Comparison of ENCODE assay signal across 21 cellular contexts in genomic region chr16:83913234-83913633, GRCh38. TPM values are rescaled to one million over a fixed set of nuclear protein-coding genes. Genes with fewer than 3 reads are reported as not detected.
A peak's percentile ranks its signal among the peaks of the same experiment; 100 is the strongest.
DNase-seq lines count a peak whose midpoint lies in the region; ATAC-seq and TF ChIP-seq lines count a peak whose summit lies in the region.
"Had no signal": no experiment of that assay in that cellular context is flagged by ENCODE, and none has a peak within 500 bp of the region (broad histone marks: within the 10 kb centered on the region; RNA-seq: fewer than 3 reads in every experiment).

No MANE protein-coding gene starts in this region.

- no peak overlapping the region for H3K18ac ChIP-seq in H9 (ENCODE audit: insufficient read length, low read depth, low read length)

- peaks cover 15 to 22% of the 10 kb centered on the region in 2 experiments for H3K4me1 Mint-ChIP-seq in H9
- peaks cover 35% of the 10 kb centered on the region for H3K4me1 Mint-ChIP-seq in neural progenitor cell
- H3K4me1 Mint-ChIP-seq: activated CD4-positive, alpha-beta T cell treated with anti-CD3 and anti-CD28 coated beads, Interleukin-2, amount 10 ng/mL, durations not matched to agents 24 days and 14 days; IgD-negative memory B cell; memory B cell had no signal

- H3K4me3 ChIP-seq in epithelial cell of esophagus (ENCODE audit: low read length) (no peak overlapping the region), neural progenitor cell (no peak overlapping the region)
- H3K4me3 ChIP-seq: GM23248, thyroid gland had no signal

- no peak overlapping the region for H3T11ph ChIP-seq in H9 (ENCODE audit: low read length)

- H4K20me1 ChIP-seq in H9 (ENCODE audit: control insufficient read depth, insufficient read depth, insufficient read length) (no peaks in the 10 kb centered on the region), neural progenitor cell (ENCODE audit: low read depth) (no peaks in the 10 kb centered on the region)

- WGBS in H9 (ENCODE audit: extremely low coverage, insufficient read length, low lambda C conversion rate): no CpG with 5 or more reads among the region's 17 CpGs

- H2BK12ac ChIP-seq in H9 (ENCODE audit: insufficient read length, low read depth, low read length): no peak overlapping the region

- H3K27ac Mint-ChIP-seq in H9: peak overlapping the region in 2 of 3 experiments; percentile 66 to 77; a peak in 2 of 7 replicates
- peak overlapping the region; percentile 44 for H3K27ac Mint-ChIP-seq in neural progenitor cell
- H3K27ac Mint-ChIP-seq: activated CD4-positive, alpha-beta T cell treated with anti-CD3 and anti-CD28 coated beads, Interleukin-2, amount 10 ng/mL, durations not matched to agents 24 days and 14 days; IgD-negative memory B cell; memory B cell; stimulated activated naive B cell treated with anti-CD40 and anti-IgM and Interleukin-4, amounts not matched to agents 10 μg/mL and 1 μg/mL and 100 μg/mL, for 72 hours had no signal

- no peak overlapping the region for H4K5ac ChIP-seq in H9 (ENCODE audit: insufficient read length, low read depth, low read length)

- H2BK120ac ChIP-seq in H9 (ENCODE audit: low read depth, low read length, poor library complexity, severe bottlenecking): no peak overlapping the region

- H3K14ac ChIP-seq in H9 (ENCODE audit: insufficient read depth, low read length): no peak overlapping the region

- H2BK5ac ChIP-seq in H9 (ENCODE audit: insufficient read length, low read length): no peak overlapping the region

- DNase-seq in H9 (no peak), epithelial cell of esophagus (ENCODE audit: low read depth) (peak; percentile 26), iPS-NIHi11 (ENCODE audit: low spot score) (peak; percentile 9), neural progenitor cell (ENCODE audit: low spot score) (peak; percentile 41), NCI-H345 (lab: John Stamatoyannopoulos, UW) (no peak)
- DNase-seq in activated effector memory CD4-positive, alpha-beta T cell treated with anti-CD3 and anti-CD28 coated beads, Interleukin-2, amount 50 U/mL, for 16 hours: no peak
- DNase-seq: activated CD4-positive, alpha-beta T cell treated with anti-CD3 and anti-CD28 coated beads, Interleukin-2, amount 10 ng/mL, durations not matched to agents 24 days and 14 days; activated CD8-positive, alpha-beta memory T cell treated with anti-CD3 and anti-CD28 coated beads, Interleukin-2, amount 50 U/mL, for 4 hours; activated gamma-delta T cell; anterior cingulate cortex; C1 segment of cervical spinal cord; GM23248; NCI-H187; NCI-H2227 treated with DMSO at 0.1 percent for 48 hours; stimulated activated naive B cell treated with anti-CD40 and anti-IgM and Interleukin-4, amounts not matched to agents 10 μg/mL and 1 μg/mL and 100 μg/mL, for 72 hours; thyroid gland had no signal

- H2AFZ ChIP-seq in H9 (ENCODE audit: low read length) (no peak overlapping the region), neural progenitor cell (replicated peaks) (no peak overlapping the region)
- H2AFZ ChIP-seq: GM23248 had no signal

- no peak overlapping the region for H3K56ac ChIP-seq in H9 (ENCODE audit: insufficient read length, low read depth, low read length)

- H3K79me1 ChIP-seq in H9 (ENCODE audit: insufficient read depth, low read depth, low read length, poor library complexity, severe bottlenecking): no peaks in the 10 kb centered on the region

- peaks cover 52 to 90% (median 83%) of the 10 kb centered on the region in 3 experiments for H3K36me3 Mint-ChIP-seq in H9 (ENCODE audit: insufficient read depth in 1 of 3, low read depth in 3 of 3)
- peaks cover 50% of the 10 kb centered on the region for H3K36me3 Mint-ChIP-seq in neural progenitor cell

- H3K9me3 ChIP-seq in H9 (ENCODE audit: control insufficient read depth, low read depth, low read length) (no peaks in the 10 kb centered on the region), neural progenitor cell (ENCODE audit: low read depth) (no peaks in the 10 kb centered on the region)
- H3K9me3 ChIP-seq: thyroid gland had no signal

- H3K4me3 Mint-ChIP-seq in H9 (no peak overlapping the region), neural progenitor cell (no peak overlapping the region)
- H3K4me3 Mint-ChIP-seq: activated CD4-positive, alpha-beta T cell treated with anti-CD3 and anti-CD28 coated beads, Interleukin-2, amount 10 ng/mL, durations not matched to agents 24 days and 14 days; IgD-negative memory B cell; memory B cell; neural crest cell; stimulated activated naive B cell treated with anti-CD40 and anti-IgM and Interleukin-4, amounts not matched to agents 10 μg/mL and 1 μg/mL and 100 μg/mL, for 72 hours had no signal

- H3K9ac ChIP-seq in H9 (ENCODE audit: extremely low read depth, insufficient read length, low read length) (no peak overlapping the region), neural progenitor cell (no peak overlapping the region)
- H3K9ac ChIP-seq: GM23248 had no signal

- H3K4me1 ChIP-seq in H9 (ENCODE audit: insufficient read depth, low read length): no peaks in the 10 kb centered on the region
- H3K4me1 ChIP-seq in neural progenitor cell: peaks cover 26% of the 10 kb centered on the region
- H3K4me1 ChIP-seq: thyroid gland had no signal

- H3K27me3 Mint-ChIP-seq in H9 (ENCODE audit: low read depth) (peaks cover 2% of the 10 kb centered on the region), neural progenitor cell (ENCODE audit: insufficient read depth, low read depth) (peaks cover 5% of the 10 kb centered on the region)
- H3K27me3 Mint-ChIP-seq: activated CD4-positive, alpha-beta T cell treated with anti-CD3 and anti-CD28 coated beads, Interleukin-2, amount 10 ng/mL, durations not matched to agents 24 days and 14 days; IgD-negative memory B cell; memory B cell; stimulated activated naive B cell treated with anti-CD40 and anti-IgM and Interleukin-4, amounts not matched to agents 10 μg/mL and 1 μg/mL and 100 μg/mL, for 72 hours had no signal

- H2BK20ac ChIP-seq in H9 (ENCODE audit: low read depth, low read length, poor library complexity, severe bottlenecking): no peak overlapping the region

- H3K27ac ChIP-seq in H9 (ENCODE audit: insufficient read length, low read depth, low read length): no peak overlapping the region
- H3K27ac ChIP-seq in neural progenitor cell: peak overlapping the region; percentile 53
- H3K27ac ChIP-seq: GM23248, thyroid gland had no signal

- no peak overlapping the region for H3K4ac ChIP-seq in H9 (ENCODE audit: low read depth, low read length)

- H2BK15ac ChIP-seq in H9 (ENCODE audit: low read depth, low read length): no peak overlapping the region

- H3K79me2 ChIP-seq in H9 (ENCODE audit: insufficient read depth, low read length) (no peaks in the 10 kb centered on the region), neural progenitor cell (ENCODE audit: low read depth) (no peaks in the 10 kb centered on the region)

- no peak overlapping the region for H4K91ac ChIP-seq in H9 (ENCODE audit: insufficient read length, low read depth, low read length)

- H3K36me3 ChIP-seq in neural progenitor cell: no peaks in the 10 kb centered on the region

- no peak overlapping the region for H4K8ac ChIP-seq in H9 (replicated peaks; ENCODE audit: insufficient read length, low read depth, low read length)

- no peak overlapping the region for H2AK5ac ChIP-seq in H9 (ENCODE audit: insufficient read length, low read length)

- H3K9me3 Mint-ChIP-seq in H9 (peaks cover 5 to 6% of the 10 kb centered on the region in 2 experiments; a peak in 4 of 5 replicates), neural progenitor cell (peaks cover 3% of the 10 kb centered on the region)
- H3K9me3 Mint-ChIP-seq: memory B cell; stimulated activated naive B cell treated with anti-CD40 and anti-IgM and Interleukin-4, amounts not matched to agents 10 μg/mL and 1 μg/mL and 100 μg/mL, for 72 hours had no signal

- H3F3A ChIP-seq in neural progenitor cell (ENCODE audit: low read depth): peaks cover 30% of the 10 kb centered on the region

- H3K23ac ChIP-seq in H9 (ENCODE audit: insufficient read length, low read depth, low read length): no peak overlapping the region

- H3K4me2 ChIP-seq in H9 (ENCODE audit: insufficient read depth, insufficient read length, low read length) (no peak overlapping the region), neural progenitor cell (peak overlapping the region; percentile 6)

- no peak for TF ChIP-seq CTCF in H9 (conservative IDR thresholded peaks at IDR 0.05)
- no peak for TF ChIP-seq CTCF in epithelial cell of esophagus (IDR thresholded peaks at IDR 0.05; ENCODE audit: insufficient read depth, low read depth, low read length, missing control alignments)
- no peak for TF ChIP-seq CTCF in neural progenitor cell (IDR thresholded peaks at IDR 0.05)

- H3K27me3 ChIP-seq in H9 (ENCODE audit: insufficient read depth, low read length) (no peaks in the 10 kb centered on the region), neural progenitor cell (no peaks in the 10 kb centered on the region)
- H3K27me3 ChIP-seq: thyroid gland had no signal

- H3K23me2 ChIP-seq in H9 (ENCODE audit: insufficient read length, low read depth, low read length, poor library complexity, severe bottlenecking): no peaks in the 10 kb centered on the region

- no peak for ATAC-seq in GM18861 (IDR thresholded peaks at IDR 0.05; ENCODE audit: unreplicated experiment)
- ATAC-seq in GM19351 (IDR thresholded peaks at IDR 0.05; ENCODE audit: unreplicated experiment): no peak
- ATAC-seq: stimulated activated naive B cell treated with anti-CD40 and anti-IgM and Interleukin-4, amounts not matched to agents 10 μg/mL and 1 μg/mL and 100 μg/mL, for 72 hours had no signal

RNA-seq across cellular contexts. Expression of gene MLYCD, which starts 14.3 kb away (rescaled TPM):
- total RNA-seq in H9 (2021): 6.8 and 7.1 TPM in 2 replicates
- 2.5 and 3.3 TPM in 2 replicates for total RNA-seq in neural progenitor cell (ENCODE audit: low replicate concordance)

RNA-seq across cellular contexts. Expression of gene OSGIN1, which starts 39.8 kb away (rescaled TPM):
- total RNA-seq in H9 (2021): 0.48 and 0.63 TPM in 2 replicates
- total RNA-seq in neural progenitor cell (ENCODE audit: low replicate concordance): 0.77 TPM in 1 of 2 replicates, not detected in the other

RNA-seq across cellular contexts. Expression of gene NECAB2, which starts 54.8 kb away (rescaled TPM):
- total RNA-seq in H9 (2021): 11.7 and 12.6 TPM in 2 replicates
- 12.6 and 18.9 TPM in 2 replicates for total RNA-seq in neural progenitor cell (ENCODE audit: low replicate concordance)
- total RNA-seq: activated CD4-positive, alpha-beta T cell treated with anti-CD3 and anti-CD28 coated beads, Interleukin-2, amount 10 ng/mL, durations not matched to agents 24 days and 14 days; GM23248 had no signal

Comparison
In these comparisons a context has a peak if more than half of its experiments do, and no peak if none do; other contexts are left out.
1. DNase-seq: peak in epithelial cell of esophagus (single experiment), iPS-NIHi11 (single experiment) and neural progenitor cell (single experiment); none in H9 (single experiment), NCI-H345 (single experiment) and activated effector memory CD4-positive, alpha-beta T cell treated with anti-CD3 and anti-CD28 coated beads, Interleukin-2, amount 50 U/mL, for 16 hours (single experiment).